Comparison of ENCODE assay signal across 8 cellular contexts in the genomic region with DNA sequence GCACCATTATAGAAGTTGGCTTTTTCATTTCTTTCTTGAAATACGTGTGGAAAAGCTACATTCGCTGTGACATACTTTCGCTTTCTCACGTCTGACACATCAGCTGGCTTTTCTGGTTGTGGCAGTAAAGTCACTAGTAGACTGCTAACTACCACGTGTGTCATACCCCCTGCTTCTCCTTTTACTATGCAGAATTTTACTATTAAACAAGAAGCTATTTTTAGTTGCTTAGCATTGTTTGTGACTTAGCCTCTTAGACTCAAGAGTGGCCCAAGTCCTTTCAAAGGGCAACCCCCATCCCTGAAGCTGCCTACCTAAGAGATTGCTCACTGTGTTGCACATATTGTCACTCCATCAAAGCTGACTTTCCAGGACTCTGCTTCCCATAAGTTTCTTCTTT. TPM values are rescaled to one million over a fixed set of nuclear protein-coding genes. Genes with fewer than 3 reads are reported as not detected.
DNase-seq lines count a peak whose midpoint lies in the region; ATAC-seq and TF ChIP-seq lines count a peak whose summit lies in the region.

No MANE protein-coding gene starts in this region.

- DNase-seq in SIG-M5 treated with dmso at 0.1 percent for 504 hours (lab: John Stamatoyannopoulos, UW; ENCODE audit: unreplicated experiment) (peak; percentile 46), coronary artery (ENCODE audit: low spot score) (no peak), amygdala (lab: John Stamatoyannopoulos, UW) (no peak), G401 (ENCODE audit: low spot score) (no peak), NCI-H524 treated with DMSO at 0.1 percent for 48 hours (lab: John Stamatoyannopoulos, UW) (no peak)
- peak; percentile 45 for DNase-seq in stimulated activated CD4-positive, alpha-beta T cell treated with anti-CD3 and anti-CD28 coated beads, Interleukin-2, amount 100 ng/mL, for 4 hours (ENCODE audit: low read depth)

- peak; percentile 60 for ATAC-seq in GM18870 (IDR thresholded peaks at IDR 0.05; ENCODE audit: unreplicated experiment)
- peak; percentile 76 for ATAC-seq in HG03039 (IDR thresholded peaks at IDR 0.05; ENCODE audit: unreplicated experiment)

- peak overlapping the region; percentile 7 for H3K4me3 ChIP-seq in coronary artery

- no peak for TF ChIP-seq CTCF in coronary artery (IDR thresholded peaks at IDR 0.05)

- H3K27ac ChIP-seq in coronary artery: no peak overlapping the region

- in situ Hi-C loops in G401 (cut with HindIII; ENCODE audit: low sequenced_read_pairs): no loop called here

RNA-seq across cellular contexts. Expression of a gene that starts 2.1 kb away (rescaled TPM):
- not detected in 2 replicates for total RNA-seq in G401 (2014; rRNA removed; shearing (Covaris generic))

Comparison
In these comparisons a context has a peak if more than half of its experiments do, and no peak if none do; other contexts are left out.
1. DNase-seq: peak in SIG-M5 treated with dmso at 0.1 percent for 504 hours (single experiment) and stimulated activated CD4-positive, alpha-beta T cell treated with anti-CD3 and anti-CD28 coated beads, Interleukin-2, amount 100 ng/mL, for 4 hours (single experiment); none in coronary artery (single experiment), amygdala (0 of 56), G401 (single experiment) and NCI-H524 treated with DMSO at 0.1 percent for 48 hours (single experiment).